Comparison of ENCODE assay signal across 1 cellular context in genomic region chr7:102211590-102212550, GRCh38.
TF ChIP-seq lines count a peak whose summit lies in the region.

No MANE protein-coding gene starts in this region.

TF ChIP-seq in GM12878, 131 proteins besides CTCF, POLR2A, EP300 and RAD21 (continued from another document and continues in another):
- TF ChIP-seq ZNF592 (IDR thresholded peaks at IDR 0.05) (0 out of 2 replicates have a peak, but pooled peaks have one; percentile 78), ATF2 (IDR thresholded peaks at IDR 0.05; ENCODE audit: low read length) (peak; percentile 41; the same call in 1 of the 2 replicates), YY1 (IDR thresholded peaks at IDR 0.05; ENCODE audit: low read depth, low read length) (peak; percentile 93), E4F1 (IDR thresholded peaks at IDR 0.05; ENCODE audit: borderline replicate concordance, partially characterized antibody) (no peak), ZNF687 (IDR thresholded peaks at IDR 0.05) (peak; percentile 96), HDGF (IDR thresholded peaks at IDR 0.05) (0 out of 2 replicates have a peak, but pooled peaks have one; percentile 10), SUPT20H (IDR thresholded peaks at IDR 0.05; ENCODE audit: borderline replicate concordance, control insufficient read depth, low read depth, low read length) (no peak), NR2C1 (IDR thresholded peaks at IDR 0.05) (no peak), ZBED1 (IDR thresholded peaks at IDR 0.05; ENCODE audit: borderline replicate concordance) (peak; percentile 56; the same call in 1 of the 2 replicates), BMI1 (IDR thresholded peaks at IDR 0.05; ENCODE audit: borderline replicate concordance) (no peak), USF1 (IDR thresholded peaks at IDR 0.05; ENCODE audit: borderline replicate concordance, extremely low read length, insufficient read depth, low read depth, low read length) (no peak), PRDM15 (CRISPR knock-in tag; IDR thresholded peaks at IDR 0.05) (no peak), STAT1 (conservative IDR thresholded peaks at IDR 0.05) (no peak), MXI1 (IDR thresholded peaks at IDR 0.05; ENCODE audit: low read depth, low read length) (no peak), SMC3 (IDR thresholded peaks at IDR 0.05; ENCODE audit: borderline replicate concordance, low read length) (no peak), GATAD2B (conservative IDR thresholded peaks at IDR 0.05; ENCODE audit: low read depth) (peak; percentile 65; the same call in 1 of the 2 replicates), POLR2AphosphoS2 (IDR thresholded peaks at IDR 0.05; ENCODE audit: low read depth, low read length) (no peak), RFX5 (IDR thresholded peaks at IDR 0.05; ENCODE audit: low read depth, low read length) (no peak), ZNF384 (IDR thresholded peaks at IDR 0.05; ENCODE audit: borderline replicate concordance, low read depth, low read length) (peak; percentile 74), ELK1 (IDR thresholded peaks at IDR 0.05; ENCODE audit: low read depth, low read length) (no peak), FOXK2 (IDR thresholded peaks at IDR 0.05) (no peak), ZNF274 (IDR thresholded peaks at IDR 0.05; ENCODE audit: insufficient read depth, insufficient read length) (no peak), CREM (IDR thresholded peaks at IDR 0.05; ENCODE audit: low read depth) (peak; percentile 58), ZNF217 (IDR thresholded peaks at IDR 0.05) (no peak), IRF5 (IDR thresholded peaks at IDR 0.05; ENCODE audit: borderline replicate concordance) (no peak), ZNF24 (IDR thresholded peaks at IDR 0.05) (no peak), HSF1 (IDR thresholded peaks at IDR 0.05; ENCODE audit: low read depth, low read length) (no peak), CHD2 (IDR thresholded peaks at IDR 0.05; ENCODE audit: borderline replicate concordance, low read depth, low read length) (0 out of 2 replicates have a peak, but pooled peaks have one; percentile 36), NFIC (IDR thresholded peaks at IDR 0.05; ENCODE audit: low read depth, low read length) (peak; percentile 76), SIX5 (IDR thresholded peaks at IDR 0.05; ENCODE audit: low read depth, low read length, severe bottlenecking) (no peak)
